ENCODE assay signal across 18 cellular contexts in genomic region chr17:10186771-10187425, GRCh38.
"Had no signal": no experiment of that assay in that cellular context is flagged by ENCODE, and none has a peak within 500 bp of the region (broad histone marks: within the 10 kb centered on the region; RNA-seq: fewer than 3 reads in every experiment).

No MANE protein-coding gene starts in this region.

- H3K27me3 ChIP-seq: adrenal gland, gastroesophageal sphincter, right lobe of liver, tibial nerve had no signal

- H3K9me3 ChIP-seq: adrenal gland, gastroesophageal sphincter, right lobe of liver, tibial nerve had no signal

- H3K27ac Mint-ChIP-seq: activated CD8-positive, alpha-beta T cell treated with anti-CD3 and anti-CD28 coated beads for 36 hours; activated T-helper 1 cell treated with anti-CD3 and anti-CD28 coated beads, Interleukin-12 subunit alpha, Interleukin-12 subunit beta, Interleukin-2, Interleukin-4 antibody, amounts not matched to agents 30 ng/mL and 10 ng/mL and 1 ng/mL, durations not matched to agents 14 hours and 24 hours and 36 hours; progenitor cell of endocrine pancreas; stimulated activated naive B cell treated with anti-CD40 and anti-IgM and Interleukin-4, amounts not matched to agents 10 μg/mL and 1 μg/mL and 100 μg/mL, for 72 hours had no signal

- DNase-seq: activated CD8-positive, alpha-beta memory T cell treated with anti-CD3 and anti-CD28 coated beads, Interleukin-2, amount 50 U/mL, for 48 hours; activated CD8-positive, alpha-beta T cell treated with anti-CD3 and anti-CD28 coated beads for 36 hours; activated naive CD4-positive, alpha-beta T cell; adrenal gland; central memory CD4-positive, alpha-beta T cell; cortex of kidney; effector memory CD4-positive, alpha-beta T cell; nucleus accumbens; right lobe of liver; stimulated activated CD4-positive, alpha-beta T cell treated with anti-CD3 and anti-CD28 coated beads, Interleukin-2, amount 100 ng/mL, for 24 hours; stimulated activated naive B cell treated with anti-CD40 and anti-IgM and Interleukin-4, amounts not matched to agents 10 μg/mL and 1 μg/mL and 100 μg/mL, for 72 hours; T1000 had no signal

- H3K4me1 ChIP-seq: adrenal gland, gastroesophageal sphincter, right lobe of liver, tibial nerve had no signal

- H3K4me3 ChIP-seq: adrenal gland, gastroesophageal sphincter, right lobe of liver, tibial nerve had no signal

- ATAC-seq: activated CD8-positive, alpha-beta T cell treated with anti-CD3 and anti-CD28 coated beads for 36 hours; gastroesophageal sphincter; right lobe of liver; stimulated activated naive B cell treated with anti-CD40 and anti-IgM and Interleukin-4, amounts not matched to agents 10 μg/mL and 1 μg/mL and 100 μg/mL, for 72 hours had no signal

- H3K27me3 Mint-ChIP-seq: activated CD8-positive, alpha-beta T cell treated with anti-CD3 and anti-CD28 coated beads for 36 hours; stimulated activated naive B cell treated with anti-CD40 and anti-IgM and Interleukin-4, amounts not matched to agents 10 μg/mL and 1 μg/mL and 100 μg/mL, for 72 hours had no signal

- H3K36me3 ChIP-seq: adrenal gland, gastroesophageal sphincter, right lobe of liver, tibial nerve had no signal

- H3K36me3 Mint-ChIP-seq: mesothelial cell of epicardium; stimulated activated naive B cell treated with anti-CD40 and anti-IgM and Interleukin-4, amounts not matched to agents 10 μg/mL and 1 μg/mL and 100 μg/mL, for 72 hours had no signal

- H3K27ac ChIP-seq: adrenal gland, epithelial cell of prostate, gastroesophageal sphincter, right lobe of liver, tibial nerve had no signal

- H3K9me3 Mint-ChIP-seq: mesothelial cell of epicardium; stimulated activated naive B cell treated with anti-CD40 and anti-IgM and Interleukin-4, amounts not matched to agents 10 μg/mL and 1 μg/mL and 100 μg/mL, for 72 hours had no signal

- H3K4me3 Mint-ChIP-seq: activated CD8-positive, alpha-beta T cell treated with anti-CD3 and anti-CD28 coated beads for 36 hours; activated T-helper 1 cell treated with anti-CD3 and anti-CD28 coated beads, Interleukin-12 subunit alpha, Interleukin-12 subunit beta, Interleukin-2, Interleukin-4 antibody, amounts not matched to agents 30 ng/mL and 10 ng/mL and 1 ng/mL, durations not matched to agents 14 hours and 24 hours and 36 hours; mesothelial cell of epicardium; stimulated activated naive B cell treated with anti-CD40 and anti-IgM and Interleukin-4, amounts not matched to agents 10 μg/mL and 1 μg/mL and 100 μg/mL, for 72 hours had no signal
